Comparison of ENCODE assay signal across 10 cellular contexts in genomic region chr11:94131363-94132115, GRCh38.
DNase-seq lines count a peak whose midpoint lies in the region; ATAC-seq and TF ChIP-seq lines count a peak whose summit lies in the region.
"Had no signal": no experiment of that assay in that cellular context is flagged by ENCODE, and none has a peak within 500 bp of the region (broad histone marks: within the 10 kb centered on the region; RNA-seq: fewer than 3 reads in every experiment).

No MANE protein-coding gene starts in this region.

- POLR2A ChIA-PET in RWPE1 (lab: Yijun Ruan, JAX; ENCODE audit: low non-redundant PET): no interaction called here

- no peaks in the 10 kb centered on the region for H3K36me3 ChIP-seq in effector memory CD4-positive, alpha-beta T cell (ENCODE audit: control insufficient read depth, insufficient read depth, low read length)

- no peaks in the 10 kb centered on the region for H3K9me3 ChIP-seq in effector memory CD4-positive, alpha-beta T cell (ENCODE audit: control insufficient read depth, low read length)

- H3K27ac ChIP-seq in RWPE1 (peak overlapping the region; percentile 98), caudate nucleus (ENCODE audit: low read depth, low read length) (no peak overlapping the region)
- no peak overlapping the region for H3K27ac ChIP-seq in effector memory CD4-positive, alpha-beta T cell (ENCODE audit: insufficient read depth, low read length, poor library complexity, severe bottlenecking)

- peak overlapping the region; percentile 78 for H3K4me3 ChIP-seq in fibroblast of pulmonary artery (replicated peaks; ENCODE audit: low read depth, low read length)
- H3K4me3 ChIP-seq in skeletal muscle cell (ENCODE audit: low read depth, low read length): peak overlapping the region; percentile 72
- no peak overlapping the region for H3K4me3 ChIP-seq in effector memory CD4-positive, alpha-beta T cell (ENCODE audit: insufficient read depth, low read depth, low read length, poor library complexity, severe bottlenecking)

- H3K27me3 ChIP-seq in effector memory CD4-positive, alpha-beta T cell (replicated peaks; ENCODE audit: control insufficient read depth, insufficient read depth, low read length, poor library complexity, severe bottlenecking): no peaks in the 10 kb centered on the region

- TF ChIP-seq CTCF in RWPE1 (conservative IDR thresholded peaks at IDR 0.05; ENCODE audit: low read depth) (no peak), fibroblast of pulmonary artery (IDR thresholded peaks at IDR 0.05; ENCODE audit: low read length, missing control alignments) (no peak)

- CTCF ChIA-PET in RWPE1 (lab: Yijun Ruan, JAX): interaction anchor here (0.5 to 1.5 kb wide), 4 partner anchors 19 to 343 kb away, joined by 3 to 6 read pairs (median 4); no protein-coding TSS in a partner anchor

- no peak for ATAC-seq in GM21526 (IDR thresholded peaks at IDR 0.05; ENCODE audit: low FRiP score, unreplicated experiment)

- H3K4me1 ChIP-seq in effector memory CD4-positive, alpha-beta T cell (ENCODE audit: control insufficient read depth, insufficient read depth, low read length, poor library complexity, severe bottlenecking): peaks cover 17% of the 10 kb centered on the region

- DNase-seq in HCEC 1CT: peak; percentile 32
- no peak for DNase-seq in RWPE1 (ENCODE audit: low spot score)
- DNase-seq in fibroblast of pulmonary artery (ENCODE audit: low read depth): peak; percentile 69
- DNase-seq in skeletal muscle cell (ENCODE audit: low read depth): no peak
- no peak for DNase-seq in caudate nucleus (lab: John Stamatoyannopoulos, UW)
- no peak for DNase-seq in NCI-H187 (lab: John Stamatoyannopoulos, UW)
- no peak for DNase-seq in effector memory CD4-positive, alpha-beta T cell
- DNase-seq: NCI-H1436 treated with DMSO at 0.1 percent for 48 hours; stimulated activated naive CD4-positive, alpha-beta T cell treated with Interleukin-2 at 50 U/mL for 16 hours had no signal

Comparison
In these comparisons a context has a peak if more than half of its experiments do, and no peak if none do; other contexts are left out.
1. DNase-seq: peak in HCEC 1CT (single experiment) and fibroblast of pulmonary artery (single experiment); none in RWPE1 (single experiment), skeletal muscle cell (single experiment), caudate nucleus (0 of 61), NCI-H187 (0 of 2) and effector memory CD4-positive, alpha-beta T cell (0 of 3).